ENCODE assay signal across 19 cellular contexts in the genomic region with DNA sequence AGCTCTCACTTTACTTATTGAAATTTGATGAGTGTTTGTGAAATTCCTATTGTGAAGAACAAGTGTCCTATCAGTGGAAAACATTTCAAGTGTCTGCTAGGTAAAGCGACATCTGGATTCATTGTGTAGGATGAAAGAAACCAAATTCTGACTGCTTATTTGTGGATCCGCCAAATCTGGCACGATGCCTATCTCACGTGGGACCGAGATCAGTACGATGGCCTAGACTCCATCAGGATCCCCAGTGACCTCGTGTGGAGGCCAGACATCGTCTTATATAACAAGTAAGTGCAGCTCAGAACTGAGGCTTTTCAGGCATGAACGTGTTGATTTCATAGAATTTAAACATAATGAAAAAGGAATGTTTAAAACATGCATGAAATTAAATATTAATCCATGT. TPM values are rescaled to one million over a fixed set of nuclear protein-coding genes. Genes with fewer than 3 reads are reported as not detected.
"Had no signal": no experiment of that assay in that cellular context is flagged by ENCODE, and none has a peak within 500 bp of the region (broad histone marks: within the 10 kb centered on the region; RNA-seq: fewer than 3 reads in every experiment).

No MANE protein-coding gene starts in this region.

- H3K36me3 Mint-ChIP-seq: activated naive CD4-positive, alpha-beta T cell treated with anti-CD3 and anti-CD28 coated beads, Interleukin-2, amount 50 U/mL, for 24 hours; natural killer cell treated with Interleukin-12 subunit alpha and Interleukin-12 subunit beta and Interleukin-15 and Interleukin-18, amount 100 ng/mL, for 72 hours; type B pancreatic cell had no signal

- H3K36me3 ChIP-seq: heart right ventricle had no signal

- H3K4me3 ChIP-seq: body of pancreas, heart right ventricle, mucosa of descending colon had no signal

- H3K4me3 Mint-ChIP-seq: activated naive CD4-positive, alpha-beta T cell treated with anti-CD3 and anti-CD28 coated beads, Interleukin-2, amount 50 U/mL, for 24 hours; natural killer cell treated with Interleukin-12 subunit alpha and Interleukin-12 subunit beta and Interleukin-15 and Interleukin-18, amount 100 ng/mL, for 72 hours; type B pancreatic cell had no signal

- ATAC-seq: activated CD4-positive, CD25-positive, alpha-beta regulatory T cell treated with anti-CD3 and anti-CD28 coated beads, Interleukin-2, amount 50 U/mL, for 24 hours; body of pancreas; heart right ventricle; mucosa of descending colon; natural killer cell treated with Interleukin-12 subunit alpha and Interleukin-12 subunit beta and Interleukin-15 and Interleukin-18, amount 100 ng/mL, for 72 hours; sciatic nerve had no signal

- H3K27ac ChIP-seq: body of pancreas, heart right ventricle had no signal

- H3K27ac Mint-ChIP-seq: activated naive CD4-positive, alpha-beta T cell treated with anti-CD3 and anti-CD28 coated beads, Interleukin-2, amount 50 U/mL, for 24 hours; natural killer cell treated with Interleukin-12 subunit alpha and Interleukin-12 subunit beta and Interleukin-15 and Interleukin-18, amount 100 ng/mL, for 72 hours; type B pancreatic cell had no signal

- H3K27me3 Mint-ChIP-seq: activated naive CD4-positive, alpha-beta T cell treated with anti-CD3 and anti-CD28 coated beads, Interleukin-2, amount 50 U/mL, for 24 hours; type B pancreatic cell had no signal

- H3K9me3 Mint-ChIP-seq: natural killer cell treated with Interleukin-12 subunit alpha and Interleukin-12 subunit beta and Interleukin-15 and Interleukin-18, amount 100 ng/mL, for 72 hours had no signal

- H3K27me3 ChIP-seq: body of pancreas had no signal

- H3K9me3 ChIP-seq: body of pancreas, heart right ventricle, mucosa of descending colon had no signal

- DNase-seq: amniotic stem cell; body of pancreas; central memory CD4-positive, alpha-beta T cell; cortex of kidney; effector CD8-positive, alpha-beta T cell; heart right ventricle; mammary epithelial cell; mucosa of descending colon; stimulated activated CD4-positive, alpha-beta T cell treated with anti-CD3 and anti-CD28 coated beads, Interleukin-2, amount 100 ng/mL, for 24 hours; stimulated activated naive CD4-positive, alpha-beta T cell treated with Interleukin-2 at 50 U/mL for 16 hours had no signal

- H3K4me1 ChIP-seq: body of pancreas, heart right ventricle had no signal

RNA-seq across cellular contexts. Expression of gene CHRNA9, which starts 1.9 kb away (rescaled TPM):
- total RNA-seq: body of pancreas; fibroblast of lung; frontal cortex; heart right ventricle; mucosa of descending colon; natural killer cell treated with Interleukin-12 subunit alpha and Interleukin-12 subunit beta and Interleukin-15 and Interleukin-18, amount 100 ng/mL, for 72 hours; omental fat pad; pulmonary artery endothelial cell; sciatic nerve had no signal
- polyA plus RNA-seq: fibroblast of lung, heart right ventricle had no signal
